In the genomic region with DNA sequence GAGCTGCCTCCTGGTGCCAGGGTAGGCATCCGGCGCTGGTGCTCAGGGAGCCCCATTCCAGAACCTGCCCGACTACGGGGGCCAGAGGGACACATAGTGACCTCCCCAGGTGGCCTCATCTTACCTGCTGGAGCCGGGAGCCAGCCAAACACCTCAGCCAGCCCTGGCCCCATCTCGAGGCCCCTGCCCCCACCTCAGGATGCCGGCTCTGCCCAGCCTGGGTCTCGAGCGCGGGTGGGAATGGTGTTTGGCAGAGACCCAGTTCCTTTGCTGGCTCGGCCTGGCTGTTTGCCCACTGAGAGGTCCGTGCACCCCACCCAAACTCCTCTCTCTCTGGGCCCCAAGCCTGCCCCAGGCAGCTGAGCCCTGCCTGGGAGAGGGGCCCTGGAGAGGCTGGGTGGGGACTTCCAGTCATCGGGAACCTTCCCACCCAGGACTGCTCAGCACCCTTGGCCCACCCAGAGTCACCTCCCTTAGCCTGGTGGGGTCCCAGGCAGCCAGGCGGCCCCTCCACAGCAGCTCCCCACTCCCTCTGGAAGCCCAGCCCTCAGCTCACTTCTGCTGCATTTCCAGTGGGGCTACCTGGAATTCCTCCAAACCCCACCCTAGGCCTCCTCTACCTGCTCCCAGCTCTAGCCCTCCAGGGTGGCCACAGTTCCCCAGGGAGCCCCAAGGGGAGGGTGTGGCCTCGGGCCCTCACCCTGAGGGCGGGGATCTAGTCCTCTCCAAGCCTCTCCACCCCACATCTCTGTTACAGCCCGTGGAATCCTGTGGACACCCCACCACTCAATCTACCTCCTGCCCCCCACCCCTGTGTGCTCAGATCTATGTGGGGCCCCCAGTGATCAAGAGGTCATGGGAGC, we compare ENCODE assay signal across 2 cellular contexts.
TF ChIP-seq lines count a peak whose summit lies in the region.

No MANE protein-coding gene starts in this region.

TF ChIP-seq in HepG2, 621 proteins besides CTCF, POLR2A, EP300 and RAD21 (continues in another document):
- peak; percentile 13 for TF ChIP-seq RBM22 (optimal IDR thresholded peaks at IDR 0.05; ENCODE audit: low read length)
- no peak for TF ChIP-seq ZNF780A (CRISPR knock-in tag; IDR thresholded peaks at IDR 0.05)
- TF ChIP-seq POLR2G (IDR thresholded peaks at IDR 0.05; ENCODE audit: low read depth, low read length): 0 out of 2 replicates have a peak, but pooled peaks have one; percentile 32
- TF ChIP-seq SRY (CRISPR knock-in tag; IDR thresholded peaks at IDR 0.05): 0 out of 2 replicates have a peak, but pooled peaks have one; percentile 28
- peak; percentile 59 for TF ChIP-seq PATZ1 (CRISPR knock-in tag; IDR thresholded peaks at IDR 0.05)
- TF ChIP-seq AGO2 (optimal IDR thresholded peaks at IDR 0.05; ENCODE audit: low read depth, low read length): peak; percentile 69
- TF ChIP-seq, protein P1, sequence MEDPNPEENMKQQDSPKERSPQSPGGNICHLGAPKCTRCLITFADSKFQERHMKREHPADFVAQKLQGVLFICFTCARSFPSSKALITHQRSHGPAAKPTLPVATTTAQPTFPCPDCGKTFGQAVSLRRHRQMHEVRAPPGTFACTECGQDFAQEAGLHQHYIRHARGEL (CRISPR knock-in tag; IDR thresholded peaks at IDR 0.05): no peak
- TF ChIP-seq RBFOX2 (IDR thresholded peaks at IDR 0.05; ENCODE audit: low read depth, low read length): peak; percentile 40; the same call in 1 of the 2 replicates
- 0 out of 2 replicates have a peak, but pooled peaks have one; percentile 34 for TF ChIP-seq ZNF468 (CRISPR knock-in tag; IDR thresholded peaks at IDR 0.05)
- TF ChIP-seq, protein P2, sequence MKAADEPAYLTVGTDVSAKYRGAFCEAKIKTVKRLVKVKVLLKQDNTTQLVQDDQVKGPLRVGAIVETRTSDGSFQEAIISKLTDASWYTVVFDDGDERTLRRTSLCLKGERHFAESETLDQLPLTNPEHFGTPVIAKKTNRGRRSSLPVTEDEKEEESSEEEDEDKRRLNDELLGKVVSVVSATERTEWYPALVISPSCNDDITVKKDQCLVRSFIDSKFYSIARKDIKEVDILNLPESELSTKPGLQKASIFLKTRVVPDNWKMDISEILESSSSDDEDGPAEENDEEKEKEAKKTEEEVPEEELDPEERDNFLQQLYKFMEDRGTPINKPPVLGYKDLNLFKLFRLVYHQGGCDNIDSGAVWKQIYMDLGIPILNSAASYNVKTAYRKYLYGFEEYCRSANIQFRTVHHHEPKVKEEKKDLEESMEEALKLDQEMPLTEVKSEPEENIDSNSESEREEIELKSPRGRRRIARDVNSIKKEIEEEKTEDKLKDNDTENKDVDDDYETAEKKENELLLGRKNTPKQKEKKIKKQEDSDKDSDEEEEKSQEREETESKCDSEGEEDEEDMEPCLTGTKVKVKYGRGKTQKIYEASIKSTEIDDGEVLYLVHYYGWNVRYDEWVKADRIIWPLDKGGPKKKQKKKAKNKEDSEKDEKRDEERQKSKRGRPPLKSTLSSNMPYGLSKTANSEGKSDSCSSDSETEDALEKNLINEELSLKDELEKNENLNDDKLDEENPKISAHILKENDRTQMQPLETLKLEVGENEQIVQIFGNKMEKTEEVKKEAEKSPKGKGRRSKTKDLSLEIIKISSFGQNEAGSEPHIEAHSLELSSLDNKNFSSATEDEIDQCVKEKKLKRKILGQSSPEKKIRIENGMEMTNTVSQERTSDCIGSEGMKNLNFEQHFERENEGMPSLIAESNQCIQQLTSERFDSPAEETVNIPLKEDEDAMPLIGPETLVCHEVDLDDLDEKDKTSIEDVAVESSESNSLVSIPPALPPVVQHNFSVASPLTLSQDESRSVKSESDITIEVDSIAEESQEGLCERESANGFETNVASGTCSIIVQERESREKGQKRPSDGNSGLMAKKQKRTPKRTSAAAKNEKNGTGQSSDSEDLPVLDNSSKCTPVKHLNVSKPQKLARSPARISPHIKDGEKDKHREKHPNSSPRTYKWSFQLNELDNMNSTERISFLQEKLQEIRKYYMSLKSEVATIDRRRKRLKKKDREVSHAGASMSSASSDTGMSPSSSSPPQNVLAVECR (CRISPR knock-in tag; IDR thresholded peaks at IDR 0.05; ENCODE audit: borderline replicate concordance): peak; percentile 8; the same call in 1 of the 2 replicates
- no peak for TF ChIP-seq SSRP1 (CRISPR knock-in tag; IDR thresholded peaks at IDR 0.05)

TF ChIP-seq in K562, 482 proteins besides CTCF, POLR2A, EP300 and RAD21 (continues in another document):
- TF ChIP-seq ZNF449 (CRISPR knock-in tag; IDR thresholded peaks at IDR 0.05) (no peak), KAT8 (IDR thresholded peaks at IDR 0.05; ENCODE audit: low read depth) (no peak), ZNF174 (CRISPR knock-in tag; IDR thresholded peaks at IDR 0.05) (no peak), ZFP30 (CRISPR knock-in tag; IDR thresholded peaks at IDR 0.05; ENCODE audit: borderline replicate concordance) (no peak), EZH2 (IDR thresholded peaks at IDR 0.05; ENCODE audit: borderline replicate concordance, low read depth, low read length) (no peak), STAG1 (CRISPR knock-in tag; IDR thresholded peaks at IDR 0.05; ENCODE audit: borderline replicate concordance) (no peak), SRF (CRISPR knock-in tag; IDR thresholded peaks at IDR 0.05) (peak in 1 of 2 experiments; percentile 38; a peak in 1 of 4 replicates), CREB5 (CRISPR knock-in tag; IDR thresholded peaks at IDR 0.05) (no peak), PREB (CRISPR knock-in tag; IDR thresholded peaks at IDR 0.05) (no peak), UBTF (IDR thresholded peaks at IDR 0.05; ENCODE audit: borderline replicate concordance in 1 of 2, low read depth in 2 of 2, low read length in 2 of 2) (no peak), MAZ (CRISPR knock-in tag; conservative IDR thresholded peaks at IDR 0.05 in 1 of 2, IDR thresholded peaks at IDR 0.05 in 1 of 2) (peak in 1 of 2 experiments; percentile 25; a peak in 1 of 4 replicates), TAL1 (IDR thresholded peaks at IDR 0.05) (no peak), SIX5 (IDR thresholded peaks at IDR 0.05; ENCODE audit: borderline replicate concordance in 1 of 2, insufficient read depth in 1 of 2, low read depth in 1 of 2, low read length in 2 of 2) (no peak), ZNF507 (tag; conservative IDR thresholded peaks at IDR 0.05) (no peak), ZNF79 (CRISPR knock-in tag; IDR thresholded peaks at IDR 0.05; ENCODE audit: low read depth) (no peak), TAF15 (IDR thresholded peaks at IDR 0.05; ENCODE audit: low read depth, low read length) (no peak), POLR2G (IDR thresholded peaks at IDR 0.05; ENCODE audit: low read depth, low read length) (peak; percentile 66), NFIC (IDR thresholded peaks at IDR 0.05) (peak; percentile 10; the same call in 1 of the 2 replicates), ZNF133 (CRISPR knock-in tag; IDR thresholded peaks at IDR 0.05) (no peak), COPS2 (conservative IDR thresholded peaks at IDR 0.05) (no peak)
- TF ChIP-seq, protein P3, sequence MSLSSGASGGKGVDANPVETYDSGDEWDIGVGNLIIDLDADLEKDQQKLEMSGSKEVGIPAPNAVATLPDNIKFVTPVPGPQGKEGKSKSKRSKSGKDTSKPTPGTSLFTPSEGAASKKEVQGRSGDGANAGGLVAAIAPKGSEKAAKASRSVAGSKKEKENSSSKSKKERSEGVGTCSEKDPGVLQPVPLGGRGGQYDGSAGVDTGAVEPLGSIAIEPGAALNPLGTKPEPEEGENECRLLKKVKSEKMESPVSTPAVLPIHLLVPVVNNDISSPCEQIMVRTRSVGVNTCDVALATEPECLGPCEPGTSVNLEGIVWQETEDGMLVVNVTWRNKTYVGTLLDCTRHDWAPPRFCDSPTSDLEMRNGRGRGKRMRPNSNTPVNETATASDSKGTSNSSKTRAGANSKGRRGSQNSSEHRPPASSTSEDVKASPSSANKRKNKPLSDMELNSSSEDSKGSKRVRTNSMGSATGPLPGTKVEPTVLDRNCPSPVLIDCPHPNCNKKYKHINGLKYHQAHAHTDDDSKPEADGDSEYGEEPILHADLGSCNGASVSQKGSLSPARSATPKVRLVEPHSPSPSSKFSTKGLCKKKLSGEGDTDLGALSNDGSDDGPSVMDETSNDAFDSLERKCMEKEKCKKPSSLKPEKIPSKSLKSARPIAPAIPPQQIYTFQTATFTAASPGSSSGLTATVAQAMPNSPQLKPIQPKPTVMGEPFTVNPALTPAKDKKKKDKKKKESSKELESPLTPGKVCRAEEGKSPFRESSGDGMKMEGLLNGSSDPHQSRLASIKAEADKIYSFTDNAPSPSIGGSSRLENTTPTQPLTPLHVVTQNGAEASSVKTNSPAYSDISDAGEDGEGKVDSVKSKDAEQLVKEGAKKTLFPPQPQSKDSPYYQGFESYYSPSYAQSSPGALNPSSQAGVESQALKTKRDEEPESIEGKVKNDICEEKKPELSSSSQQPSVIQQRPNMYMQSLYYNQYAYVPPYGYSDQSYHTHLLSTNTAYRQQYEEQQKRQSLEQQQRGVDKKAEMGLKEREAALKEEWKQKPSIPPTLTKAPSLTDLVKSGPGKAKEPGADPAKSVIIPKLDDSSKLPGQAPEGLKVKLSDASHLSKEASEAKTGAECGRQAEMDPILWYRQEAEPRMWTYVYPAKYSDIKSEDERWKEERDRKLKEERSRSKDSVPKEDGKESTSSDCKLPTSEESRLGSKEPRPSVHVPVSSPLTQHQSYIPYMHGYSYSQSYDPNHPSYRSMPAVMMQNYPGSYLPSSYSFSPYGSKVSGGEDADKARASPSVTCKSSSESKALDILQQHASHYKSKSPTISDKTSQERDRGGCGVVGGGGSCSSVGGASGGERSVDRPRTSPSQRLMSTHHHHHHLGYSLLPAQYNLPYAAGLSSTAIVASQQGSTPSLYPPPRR (CRISPR knock-in tag; IDR thresholded peaks at IDR 0.05; ENCODE audit: borderline replicate concordance): no peak
